In genomic region chr4:26235500-26235899, GRCh38 we compare ENCODE assay signal across 8 cellular contexts.
DNase-seq lines count a peak whose midpoint lies in the region; ATAC-seq and TF ChIP-seq lines count a peak whose summit lies in the region.
"Had no signal": no experiment of that assay in that cellular context is flagged by ENCODE, and none has a peak within 500 bp of the region (broad histone marks: within the 10 kb centered on the region; RNA-seq: fewer than 3 reads in every experiment).

No MANE protein-coding gene starts in this region.

- H3K27me3 ChIP-seq in IMR-90 (ENCODE audit: control insufficient read depth, insufficient read depth, low read length) (no peaks in the 10 kb centered on the region), gastroesophageal sphincter (no peaks in the 10 kb centered on the region), tibial artery (no peaks in the 10 kb centered on the region), A673 (replicated peaks; ENCODE audit: insufficient read depth, low read depth, low read length, poor library complexity) (no peaks in the 10 kb centered on the region)

- H3K9me3 ChIP-seq in IMR-90 (ENCODE audit: control insufficient read depth, insufficient read depth, low read length) (no peaks in the 10 kb centered on the region), gastroesophageal sphincter (no peaks in the 10 kb centered on the region), tibial artery (no peaks in the 10 kb centered on the region), A673 (ENCODE audit: low read depth, low read length, poor library complexity, severe bottlenecking) (no peaks in the 10 kb centered on the region)

- peak overlapping the region; percentile 51; the same call in 1 of the 3 replicates for H2BK15ac ChIP-seq in IMR-90 (ENCODE audit: low read depth, low read length)

- no peak for TF ChIP-seq EP300 in gastroesophageal sphincter (IDR thresholded peaks at IDR 0.05)

- H3K4me3 ChIP-seq in IMR-90 (ENCODE audit: insufficient read depth, low read depth, low read length), result no peak overlapping the region
- H3K4me3 ChIP-seq in gastroesophageal sphincter, result no peak overlapping the region
- no peak overlapping the region for H3K4me3 ChIP-seq in tibial artery
- no peak overlapping the region for H3K4me3 ChIP-seq in A673 (ENCODE audit: low read depth, low read length, poor library complexity, severe bottlenecking)

- CTCF ChIA-PET in IMR-90 (lab: Yijun Ruan, JAX) (interaction anchor here (0.6 to 1.2 kb wide), 3 partner anchors 62 to 153 kb away, joined by 3 read pairs; no protein-coding TSS in a partner anchor), A673 (lab: Charles Lee) (no interaction called here)

- H2BK5ac ChIP-seq in IMR-90 (ENCODE audit: low read depth, low read length, poor library complexity, severe bottlenecking), result peak overlapping the region; percentile 3

- no peak overlapping the region for H3K14ac ChIP-seq in IMR-90 (replicated peaks; ENCODE audit: low read depth, low read length)

- H2AFZ ChIP-seq in IMR-90 (replicated peaks; ENCODE audit: low read length, poor library complexity), result no peak overlapping the region

- no peak for TF ChIP-seq RAD21 in IMR-90 (IDR thresholded peaks at IDR 0.05; ENCODE audit: low read length)

- ATAC-seq in IMR-90 (ENCODE audit: low read depth) (peak; percentile 63), SK-N-SH treated with all-trans-retinoic acid at 6 μM for 48 hours (peak; percentile 60), gastroesophageal sphincter (peak; percentile 63), GM19467 (IDR thresholded peaks at IDR 0.05; ENCODE audit: unreplicated experiment) (no peak), GM21528 (IDR thresholded peaks at IDR 0.05; ENCODE audit: low FRiP score, unreplicated experiment) (no peak)
- ATAC-seq: activated naive CD4-positive, alpha-beta T cell treated with anti-CD3 and anti-CD28 coated beads, Interleukin-2, amount 50 U/mL, for 72 hours had no signal

- POLR2A ChIA-PET in IMR-90 (lab: Charles Lee; ENCODE audit: unreplicated experiment) (no interaction called here), A673 (lab: Charles Lee; ENCODE audit: low non-redundant PET) (no interaction called here)

- no peak overlapping the region for H3K4me2 ChIP-seq in IMR-90 (ENCODE audit: low read depth, low read length)

- dilution Hi-C loops in IMR-90 (cut with HindIII; ENCODE audit: low sequenced_read_pairs, unreplicated experiment), result no loop called here

- peak overlapping the region; percentile 4; the same call in 1 of the 2 replicates for H2BK20ac ChIP-seq in IMR-90 (ENCODE audit: low read depth, low read length)

- no peaks in the 10 kb centered on the region for H3K36me3 ChIP-seq in IMR-90 (ENCODE audit: control insufficient read depth, insufficient read depth, low read length)
- H3K36me3 ChIP-seq in gastroesophageal sphincter, result no peaks in the 10 kb centered on the region
- H3K36me3 ChIP-seq in tibial artery, result no peaks in the 10 kb centered on the region
- no peaks in the 10 kb centered on the region for H3K36me3 ChIP-seq in A673 (ENCODE audit: insufficient read depth, low read length, poor library complexity, severe bottlenecking)

- no peak overlapping the region for H3K23ac ChIP-seq in IMR-90 (ENCODE audit: low read depth, low read length)

- peaks cover 7% of the 10 kb centered on the region for H3K9me1 ChIP-seq in IMR-90 (ENCODE audit: insufficient read depth, low read length)

- 0 out of 2 replicates have a peak overlapping the region, but pooled peaks have one; percentile 12 for H4K91ac ChIP-seq in IMR-90 (ENCODE audit: insufficient read depth, low read depth, low read length)

- H2BK120ac ChIP-seq in IMR-90 (ENCODE audit: low read depth, low read length), result peak overlapping the region; percentile 31; the same call in 1 of the 2 replicates

- peak overlapping the region; percentile 22 for H3K18ac ChIP-seq in IMR-90 (ENCODE audit: low read depth, low read length)

- in situ Hi-C loops in IMR-90 (cut with MboI; ENCODE audit: low sequenced_read_pairs), result no loop called here

- DNase-seq in IMR-90, result peak; percentile 75
- DNase-seq in tibial artery, result peak; percentile 80 to 82
- no peak for DNase-seq in A673 (ENCODE audit: low spot score)

- peaks cover 14% of the 10 kb centered on the region for H3K4me1 ChIP-seq in IMR-90 (ENCODE audit: control insufficient read depth, insufficient read depth, low read length)
- H3K4me1 ChIP-seq in gastroesophageal sphincter, result peaks cover 5 to 16% (median 11%) of the 10 kb centered on the region in 3 donors
- H3K4me1 ChIP-seq in tibial artery, result peaks cover 0 to 19% (median 14%) of the 10 kb centered on the region in 4 donors
- H3K4me1 ChIP-seq in A673 (ENCODE audit: insufficient read depth, low read length, poor library complexity, severe bottlenecking), result no peaks in the 10 kb centered on the region

- no peak for TF ChIP-seq POLR2A in IMR-90 (IDR thresholded peaks at IDR 0.05; ENCODE audit: low read depth, low read length)
- no peak for TF ChIP-seq POLR2A in gastroesophageal sphincter (IDR thresholded peaks at IDR 0.05)

- H3K56ac ChIP-seq in IMR-90 (ENCODE audit: extremely low read depth, insufficient read depth, low read length), result no peak overlapping the region

- H2AK9ac ChIP-seq in IMR-90 (replicated peaks; ENCODE audit: low read depth, low read length, poor library complexity), result no peak overlapping the region

- TF ChIP-seq CTCF in IMR-90 (conservative IDR thresholded peaks at IDR 0.05; ENCODE audit: low read depth, low read length) (no peak; the same call in 1 of the 2 replicates), gastroesophageal sphincter (IDR thresholded peaks at IDR 0.05) (peak in 1 of 4 experiments; percentile 24), tibial artery (IDR thresholded peaks at IDR 0.05) (no peak), A673 (conservative IDR thresholded peaks at IDR 0.05; ENCODE audit: low read depth, low read length) (no peak)

- BruUV-seq in IMR-90 (replicated peaks; lab: Mats Ljungman, UMichigan), result no TSS peak
- no TSS peak for BruUV-seq in A673 (replicated peaks; lab: Mats Ljungman, UMichigan)

- no peak overlapping the region for H3K27ac ChIP-seq in IMR-90 (ENCODE audit: insufficient read depth, low read length)
- H3K27ac ChIP-seq in gastroesophageal sphincter, result peak overlapping the region in 1 of 4 donors; percentile 39
- no peak overlapping the region for H3K27ac ChIP-seq in tibial artery
- H3K27ac ChIP-seq in A673 (ENCODE audit: low read depth, low read length, poor library complexity, severe bottlenecking), result no peak overlapping the region

- peak overlapping the region in 1 of 2 experiments; percentile 16; a peak in 3 of 4 replicates for H4K8ac ChIP-seq in IMR-90 (ENCODE audit: low read depth in 2 of 2, low read length in 2 of 2)

- 0 out of 2 replicates have a peak overlapping the region, but pooled peaks have one; percentile 45 for H2AK5ac ChIP-seq in IMR-90 (ENCODE audit: low read depth, low read length)

- H4K5ac ChIP-seq in IMR-90 (ENCODE audit: low read depth, low read length), result no peak overlapping the region

- H4K20me1 ChIP-seq in IMR-90 (ENCODE audit: insufficient read depth, low read length), result no peaks in the 10 kb centered on the region

- no peak overlapping the region for H3K9ac ChIP-seq in IMR-90 (ENCODE audit: low read depth, low read length)

- peak overlapping the region; percentile 4; the same call in 1 of the 2 replicates for H3K4ac ChIP-seq in IMR-90 (ENCODE audit: low read depth, low read length)

- intact Hi-C loops in IMR-90 (cut with micrococcal nuclease) (loop anchor here (5.0 kb wide), 1 partner anchor 87 kb away; the partner anchor contains the start of gene RBPJ), tibial artery (cut with DNase I; ENCODE audit: low total_unique reads) (no loop called here), A673 (cut with micrococcal nuclease; ENCODE audit: unreplicated experiment) (no loop called here)

- no peaks in the 10 kb centered on the region for H3K79me1 ChIP-seq in IMR-90 (ENCODE audit: low read depth in 1 of 2, low read length in 2 of 2)

TF ChIP-seq in IMR-90, 13 proteins besides CTCF, POLR2A, EP300 and RAD21:
- TF ChIP-seq RFX5 (IDR thresholded peaks at IDR 0.05; ENCODE audit: low read depth, low read length) (no peak), CEBPB (IDR thresholded peaks at IDR 0.05; ENCODE audit: low read depth, low read length) (peak; percentile 77)

TF ChIP-seq in SK-N-SH treated with all-trans-retinoic acid at 6 μM for 48 hours, 23 proteins besides CTCF, POLR2A, EP300 and RAD21:
- TF ChIP-seq GLIS3 (CRISPR knock-in tag; IDR thresholded peaks at IDR 0.05) (no peak), PATZ1 (CRISPR knock-in tag; IDR thresholded peaks at IDR 0.05; ENCODE audit: borderline replicate concordance) (no peak), ISL1 (CRISPR knock-in tag; IDR thresholded peaks at IDR 0.05) (no peak), TOX (CRISPR knock-in tag; IDR thresholded peaks at IDR 0.05; ENCODE audit: borderline replicate concordance) (no peak), ZFP3 (CRISPR knock-in tag; IDR thresholded peaks at IDR 0.05) (no peak), CREB5 (CRISPR knock-in tag; IDR thresholded peaks at IDR 0.05; ENCODE audit: low read depth) (no peak), PPARA (CRISPR knock-in tag; IDR thresholded peaks at IDR 0.05; ENCODE audit: borderline replicate concordance) (no peak)

Comparison
In these comparisons a context has a peak if more than half of its experiments do, and no peak if none do; other contexts are left out.
1. ATAC-seq: peak in IMR-90 (single experiment), SK-N-SH treated with all-trans-retinoic acid at 6 μM for 48 hours (single experiment) and gastroesophageal sphincter (single experiment); none in GM19467 (single experiment) and GM21528 (single experiment).